Comparison of ENCODE assay signal across 8 cellular contexts in genomic region chr3:159852821-159853505, GRCh38. TPM values are rescaled to one million over a fixed set of nuclear protein-coding genes. Genes with fewer than 3 reads are reported as not detected.
DNase-seq lines count a peak whose midpoint lies in the region; FAIRE-seq and TF ChIP-seq lines count a peak whose summit lies in the region.

No MANE protein-coding gene starts in this region.

- peak; percentile 2 for TF ChIP-seq POLR2A in endothelial cell of umbilical vein (IDR thresholded peaks at IDR 0.05; ENCODE audit: low read depth, low read length)

- no peaks in the 10 kb centered on the region for H3K9me1 ChIP-seq in endothelial cell of umbilical vein (replicated peaks; ENCODE audit: control insufficient read depth, extremely low read depth, insufficient read depth, low read length)

- H3K36me3 Mint-ChIP-seq in activated CD4-positive, alpha-beta T cell treated with anti-CD3 and anti-CD28 coated beads, Interleukin-2, amount 10 ng/mL, durations not matched to agents 7 days and 5 days (ENCODE audit: low read depth), result no peaks in the 10 kb centered on the region
- no peaks in the 10 kb centered on the region for H3K36me3 Mint-ChIP-seq in T-helper 2 cell treated with Interferon-gamma antibody and Interleukin-4, amounts not matched to agents 5 μg/mL and 100 μg/mL, for 36 hours (ENCODE audit: low read depth)

- H4K20me1 ChIP-seq in Karpas-422 (ENCODE audit: insufficient read depth, low read depth, low read length) (no peaks in the 10 kb centered on the region), endothelial cell of umbilical vein (replicated peaks; ENCODE audit: control insufficient read depth, extremely low read depth, insufficient read depth, low read length) (no peaks in the 10 kb centered on the region)

- H3K4me3 ChIP-seq in Karpas-422 (ENCODE audit: low read length) (no peak overlapping the region), endothelial cell of umbilical vein (replicated peaks in 1 of 3; ENCODE audit: insufficient read depth in 1 of 3, low read depth in 1 of 3, low read length in 3 of 3) (peak overlapping the region in 2 of 3 experiments; percentile 45 to 52), muscle layer of colon (ENCODE audit: low read depth in 1 of 2, low read length in 2 of 2) (peak overlapping the region; percentile 16 to 41), small intestine (ENCODE audit: low read depth in 1 of 2, low read length in 2 of 2) (no peak overlapping the region)

- no peaks in the 10 kb centered on the region for H3K9me3 Mint-ChIP-seq in activated CD4-positive, alpha-beta T cell treated with anti-CD3 and anti-CD28 coated beads, Interleukin-2, amount 10 ng/mL, durations not matched to agents 7 days and 5 days
- H3K9me3 Mint-ChIP-seq in T-helper 2 cell treated with Interferon-gamma antibody and Interleukin-4, amounts not matched to agents 5 μg/mL and 100 μg/mL, for 36 hours, result no peaks in the 10 kb centered on the region

- POLR2A ChIA-PET in endothelial cell of umbilical vein (lab: Charles Lee), result interaction anchor here (0.6 to 6.2 kb wide), 13 partner anchors 8 to 154 kb away, joined by 3 to 53 read pairs (median 9); partner anchors contain the start of gene SCHIP1
- POLR2A ChIA-PET in activated CD4-positive, alpha-beta T cell treated with anti-CD3 and anti-CD28 coated beads, Interleukin-2, amount 10 ng/mL, durations not matched to agents 7 days and 5 days (lab: Charles Lee), result no interaction called here

- H3K4me3 Mint-ChIP-seq in activated CD4-positive, alpha-beta T cell treated with anti-CD3 and anti-CD28 coated beads, Interleukin-2, amount 10 ng/mL, durations not matched to agents 7 days and 5 days, result no peak overlapping the region
- H3K4me3 Mint-ChIP-seq in T-helper 2 cell treated with Interferon-gamma antibody and Interleukin-4, amounts not matched to agents 5 μg/mL and 100 μg/mL, for 36 hours, result no peak overlapping the region

- dilution Hi-C loops in endothelial cell of umbilical vein (cut with MboI; ENCODE audit: extremely low pct_ligation_motif_present, low sequenced_read_pairs), result no loop called here

- H3K79me2 ChIP-seq in Karpas-422 (ENCODE audit: low read length) (no peaks in the 10 kb centered on the region), endothelial cell of umbilical vein (ENCODE audit: control insufficient read depth, insufficient read depth, low read length) (peaks cover 55% of the 10 kb centered on the region)

- H3K36me3 ChIP-seq in Karpas-422 (ENCODE audit: insufficient read depth, low read length) (no peaks in the 10 kb centered on the region), endothelial cell of umbilical vein (ENCODE audit: control insufficient read depth in 2 of 2, extremely low read depth in 1 of 2, insufficient read depth in 2 of 2, low read length in 2 of 2) (no peaks in the 10 kb centered on the region), muscle layer of colon (ENCODE audit: insufficient read depth, low read length) (no peaks in the 10 kb centered on the region), small intestine (ENCODE audit: control insufficient read depth in 2 of 2, insufficient read depth in 2 of 2, low read length in 2 of 2) (no peaks in the 10 kb centered on the region)

- no peaks in the 10 kb centered on the region for H3K9me2 ChIP-seq in Karpas-422 (replicated peaks; ENCODE audit: insufficient read depth, low read length)

- H3K4me1 ChIP-seq in Karpas-422 (ENCODE audit: low read length), result no peaks in the 10 kb centered on the region
- peaks cover 70% of the 10 kb centered on the region for H3K4me1 ChIP-seq in endothelial cell of umbilical vein (ENCODE audit: control insufficient read depth, extremely low read depth, insufficient read depth, low read length)
- peaks cover 68% of the 10 kb centered on the region for H3K4me1 ChIP-seq in muscle layer of colon (ENCODE audit: insufficient read depth, low read length)
- H3K4me1 ChIP-seq in small intestine (ENCODE audit: control insufficient read depth in 2 of 2, insufficient read depth in 1 of 2, low read depth in 1 of 2, low read length in 1 of 2), result peaks cover 0 to 2% of the 10 kb centered on the region in 2 donors

- no peak overlapping the region for H3K27ac Mint-ChIP-seq in activated CD4-positive, alpha-beta T cell treated with anti-CD3 and anti-CD28 coated beads, Interleukin-2, amount 10 ng/mL, durations not matched to agents 7 days and 5 days
- no peak overlapping the region for H3K27ac Mint-ChIP-seq in T-helper 2 cell treated with Interferon-gamma antibody and Interleukin-4, amounts not matched to agents 5 μg/mL and 100 μg/mL, for 36 hours

- peaks cover 32% of the 10 kb centered on the region for H3K27me3 Mint-ChIP-seq in activated CD4-positive, alpha-beta T cell treated with anti-CD3 and anti-CD28 coated beads, Interleukin-2, amount 10 ng/mL, durations not matched to agents 7 days and 5 days
- H3K27me3 Mint-ChIP-seq in T-helper 2 cell treated with Interferon-gamma antibody and Interleukin-4, amounts not matched to agents 5 μg/mL and 100 μg/mL, for 36 hours (ENCODE audit: low read depth), result peaks cover 40% of the 10 kb centered on the region

- no TSS peak for BruUV-seq in endothelial cell of umbilical vein (replicated peaks; lab: Mats Ljungman, UMichigan)

- no peak overlapping the region for H3K27ac ChIP-seq in Karpas-422 (ENCODE audit: low read length)
- H3K27ac ChIP-seq in endothelial cell of umbilical vein (ENCODE audit: insufficient read depth, low read depth, low read length), result peak overlapping the region; percentile 97
- peak overlapping the region; percentile 74 for H3K27ac ChIP-seq in muscle layer of colon (ENCODE audit: low read depth, low read length)
- peak overlapping the region in 1 of 2 donors; percentile 54 for H3K27ac ChIP-seq in small intestine (ENCODE audit: low read depth in 1 of 2, low read length in 1 of 2)

- WGBS in small intestine, 3 donors, result 38 to 65% (median 49%) methylated on average over 11 of the region's 11 CpGs

- peak; percentile 81 for DNase-seq in DMS 273 treated with DMSO at 0.1 percent for 48 hours (lab: John Stamatoyannopoulos, UW)
- peak; percentile 10 for DNase-seq in Karpas-422
- DNase-seq in endothelial cell of umbilical vein (ENCODE audit: low read depth, low spot score), result peak; percentile 97
- DNase-seq in small intestine, result no peak
- DNase-seq in NCI-H1092 treated with DMSO at 0.1 percent for 48 hours (lab: John Stamatoyannopoulos, UW), result no peak
- no peak for DNase-seq in activated CD4-positive, alpha-beta T cell treated with anti-CD3 and anti-CD28 coated beads, Interleukin-2, amount 10 ng/mL, durations not matched to agents 7 days and 5 days
- no peak for DNase-seq in T-helper 2 cell treated with Interferon-gamma antibody and Interleukin-4, amounts not matched to agents 5 μg/mL and 100 μg/mL, for 36 hours (ENCODE audit: low spot score)

- FAIRE-seq in endothelial cell of umbilical vein (lab: Jason Lieb, UNC) (peak; percentile 52), small intestine (lab: Jason Lieb, UNC) (no peak)

- H3K4me2 ChIP-seq in Karpas-422 (ENCODE audit: low read depth, low read length, poor library complexity, severe bottlenecking), result no peak overlapping the region
- peak overlapping the region; percentile 91 for H3K4me2 ChIP-seq in endothelial cell of umbilical vein (ENCODE audit: insufficient read depth, low read length)

- peaks cover 5% of the 10 kb centered on the region for H3K4me1 Mint-ChIP-seq in activated CD4-positive, alpha-beta T cell treated with anti-CD3 and anti-CD28 coated beads, Interleukin-2, amount 10 ng/mL, durations not matched to agents 7 days and 5 days
- no peaks in the 10 kb centered on the region for H3K4me1 Mint-ChIP-seq in T-helper 2 cell treated with Interferon-gamma antibody and Interleukin-4, amounts not matched to agents 5 μg/mL and 100 μg/mL, for 36 hours (ENCODE audit: low read depth)

- intact Hi-C loops in endothelial cell of umbilical vein (cut with micrococcal nuclease), result loop anchor here (1.0 to 10.0 kb wide), 4 partner anchors 16 to 552 kb away; no protein-coding TSS in a partner anchor

- H2AFZ ChIP-seq in Karpas-422 (ENCODE audit: low read length) (no peak overlapping the region), endothelial cell of umbilical vein (ENCODE audit: low read depth, low read length) (no peak overlapping the region)

- no peak for TF ChIP-seq CTCF in endothelial cell of umbilical vein (IDR thresholded peaks at IDR 0.05; ENCODE audit: extremely low read depth in 1 of 2, insufficient read depth in 1 of 2, low read depth in 1 of 2, low read length in 2 of 2)

- H3K9ac ChIP-seq in Karpas-422 (ENCODE audit: low read length) (no peak overlapping the region), endothelial cell of umbilical vein (replicated peaks; ENCODE audit: extremely low read depth, insufficient read depth, low read length) (peak overlapping the region; percentile 85), muscle layer of colon (ENCODE audit: low read length) (peak overlapping the region; percentile 57)

- H3K27me3 ChIP-seq in Karpas-422 (ENCODE audit: low read length), result no peaks in the 10 kb centered on the region
- H3K27me3 ChIP-seq in endothelial cell of umbilical vein (ENCODE audit: control insufficient read depth in 2 of 2, insufficient read depth in 2 of 2, low read length in 2 of 2), result no peaks in the 10 kb centered on the region
- H3K27me3 ChIP-seq in muscle layer of colon (ENCODE audit: control insufficient read depth in 1 of 2, insufficient read depth in 2 of 2, low read length in 2 of 2), result no peaks in the 10 kb centered on the region
- H3K27me3 ChIP-seq in small intestine (ENCODE audit: control insufficient read depth in 2 of 2, insufficient read depth in 2 of 2, low read length in 2 of 2), result no peaks in the 10 kb centered on the region

- H3K9me3 ChIP-seq in Karpas-422 (ENCODE audit: low read length) (no peaks in the 10 kb centered on the region), endothelial cell of umbilical vein (replicated peaks; ENCODE audit: control insufficient read depth, insufficient read depth, low read length) (no peaks in the 10 kb centered on the region), muscle layer of colon (ENCODE audit: low read length) (no peaks in the 10 kb centered on the region), small intestine (ENCODE audit: control insufficient read depth, low read depth) (no peaks in the 10 kb centered on the region)

- CTCF ChIA-PET in endothelial cell of umbilical vein (lab: Charles Lee), result interaction anchor here (0.7 to 9.7 kb wide), 19 partner anchors 9 to 589 kb away, joined by 3 to 145 read pairs (median 5); partner anchors contain the start of genes IL12A and SCHIP1
- CTCF ChIA-PET in activated CD4-positive, alpha-beta T cell treated with anti-CD3 and anti-CD28 coated beads, Interleukin-2, amount 10 ng/mL, durations not matched to agents 7 days and 5 days (lab: Charles Lee), result interaction anchor here (0.7 to 1.0 kb wide), 2 partner anchors 11 to 28 kb away, joined by 3 read pairs; no protein-coding TSS in a partner anchor

RNA-seq across cellular contexts. Expression of gene SCHIP1, which starts 13.3 kb away (rescaled TPM):
- not detected in 2 replicates for total RNA-seq in Karpas-422 (2014; rRNA removed; shearing (Covaris generic); ENCODE audit: low replicate concordance)
- 23.1 and 34.5 TPM in 2 replicates for total RNA-seq in endothelial cell of umbilical vein
- polyA plus RNA-seq in endothelial cell of umbilical vein (9.4 and 16.9 TPM in 2 replicates), small intestine (1 to 10 TPM in 1 of 3 donors, under 1 TPM in 1, not detected in 1; 0.54 to 3.5 TPM)
- 17.9 and 20.5 TPM in 2 replicates for polyA plus RNA-seq in endothelial cell of umbilical vein (2011; cell fraction: cytosol; rRNA removed)
- 44.2 and 53.9 TPM in 2 replicates for polyA plus RNA-seq in endothelial cell of umbilical vein (2011; cell fraction: nucleus; rRNA removed)
- polyA plus RNA-seq in endothelial cell of umbilical vein (2012), result 15.5 and 20.4 TPM in 2 replicates
- 19.9 and 28.8 TPM in 2 replicates for polyA minus RNA-seq in endothelial cell of umbilical vein
- not detected for polyA minus RNA-seq in endothelial cell of umbilical vein (2011; cell fraction: cytosol; rRNA and poly(A)+ RNA removed)
- polyA minus RNA-seq in endothelial cell of umbilical vein (2011; cell fraction: nucleus; rRNA and poly(A)+ RNA removed), result 48.3 and 71.4 TPM in 2 replicates
- total RNA-seq in activated CD4-positive, alpha-beta T cell treated with anti-CD3 and anti-CD28 coated beads, Interleukin-2, amount 10 ng/mL, durations not matched to agents 7 days and 5 days, result under 1 TPM in 1 of 2 experiments, not detected in 1; 0.10 TPM

Comparison
In these comparisons a context has a peak if more than half of its experiments do, and no peak if none do; other contexts are left out.
1. DNase-seq: peak in DMS 273 treated with DMSO at 0.1 percent for 48 hours (single experiment), Karpas-422 (single experiment) and endothelial cell of umbilical vein (single experiment); none in small intestine (single experiment), NCI-H1092 treated with DMSO at 0.1 percent for 48 hours (single experiment), activated CD4-positive, alpha-beta T cell treated with anti-CD3 and anti-CD28 coated beads, Interleukin-2, amount 10 ng/mL, durations not matched to agents 7 days and 5 days (single experiment) and T-helper 2 cell treated with Interferon-gamma antibody and Interleukin-4, amounts not matched to agents 5 μg/mL and 100 μg/mL, for 36 hours (single experiment).
2. H3K4me3 ChIP-seq: peak in endothelial cell of umbilical vein (2 of 3) and muscle layer of colon (2 of 2); none in Karpas-422 (single experiment) and small intestine (0 of 2).
3. RNA of gene SCHIP1, which starts 13.3 kb away (total RNA-seq): 23.1 to 34.5 TPM in endothelial cell of umbilical vein; 0.10 TPM in activated CD4-positive, alpha-beta T cell treated with anti-CD3 and anti-CD28 coated beads, Interleukin-2, amount 10 ng/mL, durations not matched to agents 7 days and 5 days and not detected in Karpas-422; every median in the first group is over 10 times any median in the second.